Comparison of ENCODE assay signal across 9 cellular contexts in genomic region chr1:221776495-221777413, GRCh38. TPM values are rescaled to one million over a fixed set of nuclear protein-coding genes. Genes with fewer than 3 reads are reported as not detected.
DNase-seq lines count a peak whose midpoint lies in the region; ATAC-seq and TF ChIP-seq lines count a peak whose summit lies in the region.
"Had no signal": no experiment of that assay in that cellular context is flagged by ENCODE, and none has a peak within 500 bp of the region (broad histone marks: within the 10 kb centered on the region; RNA-seq: fewer than 3 reads in every experiment).

No MANE protein-coding gene starts in this region.

- no peak for TF ChIP-seq CTCF in right lobe of liver (IDR thresholded peaks at IDR 0.05)

- H3K27me3 ChIP-seq in right lobe of liver, result no peaks in the 10 kb centered on the region

- H3K36me3 ChIP-seq in right lobe of liver, result no peaks in the 10 kb centered on the region

- intact Hi-C loops in right lobe of liver (cut with DNase I), result no loop called here

- no peaks in the 10 kb centered on the region for H3K9me3 ChIP-seq in right lobe of liver

- H3K4me1 ChIP-seq in right lobe of liver, result peaks cover 0 to 3% (median 0%) of the 10 kb centered on the region in 4 donors

- TF ChIP-seq POLR2A in right lobe of liver (IDR thresholded peaks at IDR 0.05), result no peak

- DNase-seq in dermis blood vessel endothelial cell (peak; percentile 57), NCI-H82 (lab: John Stamatoyannopoulos, UW) (no peak), inferior parietal cortex (ENCODE audit: extremely low spot score) (no peak), right lobe of liver (no peak)
- DNase-seq in activated CD4-positive, alpha-beta T cell treated with anti-CD3 and anti-CD28 coated beads for 48 hours, result no peak
- DNase-seq: activated CD4-positive, alpha-beta T cell treated with anti-CD3 and anti-CD28 coated beads for 1 hour had no signal

- WGBS in right lobe of liver (ENCODE audit: insufficient coverage, low coverage, low lambda C conversion rate, missing lambda C conversion rate), result 44% methylated on average over 6 of the region's 6 CpGs

- H3K27ac ChIP-seq in right lobe of liver, result no peak overlapping the region

- H3K4me3 ChIP-seq in right lobe of liver, result no peak overlapping the region

- ATAC-seq in GM18508 (IDR thresholded peaks at IDR 0.05; ENCODE audit: insufficient read depth, unreplicated experiment) (peak; percentile 21), GM21619 (IDR thresholded peaks at IDR 0.05; ENCODE audit: unreplicated experiment) (peak; percentile 25), HG03571 (IDR thresholded peaks at IDR 0.05; ENCODE audit: unreplicated experiment) (peak; percentile 24), right lobe of liver (no peak)

RNA-seq across cellular contexts. Expression of gene DUSP10, which starts 34.9 kb away (rescaled TPM):
- total RNA-seq in dermis blood vessel endothelial cell (4.2 and 5.8 TPM in 2 replicates), right lobe of liver (10 to 100 TPM in 5 of 6 experiments, 1 to 10 TPM in 1; 7.7 to 22.3 (median 16.3) TPM)

Comparison
In these comparisons a context has a peak if more than half of its experiments do, and no peak if none do; other contexts are left out.
1. ATAC-seq: peak in GM18508 (single experiment), GM21619 (single experiment) and HG03571 (single experiment); none in right lobe of liver (0 of 4).